Comparison of ENCODE assay signal across 1 cellular context in the genomic region with DNA sequence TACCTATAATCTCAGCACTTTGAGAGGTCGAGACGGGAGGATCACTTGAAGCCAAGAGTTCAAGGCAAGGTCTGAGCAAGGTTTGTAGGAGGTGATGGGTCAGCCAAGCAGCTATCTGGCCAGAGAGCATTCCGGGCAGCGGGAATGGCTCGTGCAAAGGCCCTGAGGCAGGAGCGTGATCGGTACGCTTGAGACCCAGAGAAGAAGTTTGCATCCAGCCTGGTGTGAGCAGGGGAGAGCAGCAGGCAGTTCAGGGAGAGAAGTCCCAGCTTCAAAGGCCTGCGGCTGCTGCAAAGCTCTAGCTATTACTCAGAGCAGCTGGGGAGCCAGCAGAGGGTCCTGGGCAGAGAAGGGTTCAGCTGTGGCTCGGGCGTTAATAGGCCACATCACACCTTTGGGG.
TF ChIP-seq lines count a peak whose summit lies in the region.

No MANE protein-coding gene starts in this region.

TF ChIP-seq in HepG2, 621 proteins besides CTCF, POLR2A, EP300 and RAD21:
- peak; percentile 66 for TF ChIP-seq ZMYM3 (CRISPR knock-in tag; IDR thresholded peaks at IDR 0.05)
- TF ChIP-seq ZZZ3 (CRISPR knock-in tag; IDR thresholded peaks at IDR 0.05; ENCODE audit: borderline replicate concordance): no peak
- no peak for TF ChIP-seq ELF3 (CRISPR knock-in tag; IDR thresholded peaks at IDR 0.05)
